In the genomic region with DNA sequence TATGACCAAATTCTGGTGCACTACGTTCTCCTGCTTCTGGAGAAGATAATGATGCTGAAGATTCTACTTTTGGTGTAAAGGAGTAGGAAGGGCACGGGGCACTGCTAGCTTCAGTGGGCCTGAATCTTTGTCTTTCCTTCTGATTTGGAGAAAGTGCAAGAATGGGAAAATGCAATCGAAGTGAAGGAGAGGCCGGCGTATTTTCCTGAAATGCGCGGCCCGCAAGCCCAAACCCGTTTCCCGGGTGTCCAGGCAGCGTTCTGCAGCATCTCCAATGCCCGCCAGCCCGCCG, we compare ENCODE assay signal across 9 cellular contexts. TPM values are rescaled to one million over a fixed set of nuclear protein-coding genes. Genes with fewer than 3 reads are reported as not detected.
A peak's percentile ranks its signal among the peaks of the same experiment; 100 is the strongest.
DNase-seq lines count a peak whose midpoint lies in the region; ATAC-seq, FAIRE-seq and TF ChIP-seq lines count a peak whose summit lies in the region.
"Had no signal": no experiment of that assay in that cellular context is flagged by ENCODE, and none has a peak within 500 bp of the region (broad histone marks: within the 10 kb centered on the region; RNA-seq: fewer than 3 reads in every experiment).

No MANE protein-coding gene starts in this region.

- H3K4me1 Mint-ChIP-seq in activated CD4-positive, alpha-beta T cell treated with anti-CD3 and anti-CD28 coated beads, Interleukin-2, amount 10 ng/mL, durations not matched to agents 24 days and 14 days, result peaks cover 22% of the 10 kb centered on the region
- H3K4me1 Mint-ChIP-seq in activated naive CD8-positive, alpha-beta T cell (ENCODE audit: low read depth), result peaks cover 34% of the 10 kb centered on the region

- DNase-seq in activated CD4-positive, alpha-beta T cell treated with anti-CD3 and anti-CD28 coated beads, Interleukin-2, amount 10 ng/mL, durations not matched to agents 24 days and 14 days, result no peak
- DNase-seq in activated CD4-positive, alpha-beta T cell treated with anti-CD3 and anti-CD28 coated beads, Interleukin-2, amount 50 U/mL, for 48 hours, result no peak
- no peak for DNase-seq in kidney
- DNase-seq in suprapubic skin (ENCODE audit: low spot score in 2 of 2), result no peak
- no peak for DNase-seq in central memory CD4-positive, alpha-beta T cell

- under 1% methylated on average over 9 of the region's 14 CpGs for WGBS in suprapubic skin

- H3K27me3 ChIP-seq in suprapubic skin, result no peaks in the 10 kb centered on the region

- no peak for TF ChIP-seq EP300 in suprapubic skin (IDR thresholded peaks at IDR 0.05)

- no peak for ATAC-seq in HG03469 (IDR thresholded peaks at IDR 0.05; ENCODE audit: unreplicated experiment)
- ATAC-seq in HG02642 (IDR thresholded peaks at IDR 0.05; ENCODE audit: poor library complexity, unreplicated experiment), result no peak

- no peak for TF ChIP-seq POLR2A in suprapubic skin (IDR thresholded peaks at IDR 0.05)

- peak overlapping the region in 1 of 2 donors; percentile 47 for H3K27ac ChIP-seq in kidney (ENCODE audit: low read depth in 2 of 2, low read length in 2 of 2)
- peak overlapping the region; percentile 96 for H3K27ac ChIP-seq in suprapubic skin

- TF ChIP-seq CTCF in kidney (IDR thresholded peaks at IDR 0.05; ENCODE audit: borderline replicate concordance, extremely low read depth, insufficient read depth), result no peak
- no peak for TF ChIP-seq CTCF in suprapubic skin (IDR thresholded peaks at IDR 0.05)

- no peaks in the 10 kb centered on the region for H3K27me3 Mint-ChIP-seq in activated CD4-positive, alpha-beta T cell treated with anti-CD3 and anti-CD28 coated beads, Interleukin-2, amount 10 ng/mL, durations not matched to agents 24 days and 14 days
- no peaks in the 10 kb centered on the region for H3K27me3 Mint-ChIP-seq in activated naive CD8-positive, alpha-beta T cell

- peak overlapping the region; percentile 83 for H3K4me3 Mint-ChIP-seq in activated CD4-positive, alpha-beta T cell treated with anti-CD3 and anti-CD28 coated beads, Interleukin-2, amount 10 ng/mL, durations not matched to agents 24 days and 14 days
- H3K4me3 Mint-ChIP-seq in activated naive CD8-positive, alpha-beta T cell, result peak overlapping the region; percentile 88

- H3K27ac Mint-ChIP-seq in activated CD4-positive, alpha-beta T cell treated with anti-CD3 and anti-CD28 coated beads, Interleukin-2, amount 10 ng/mL, durations not matched to agents 24 days and 14 days, result peak overlapping the region; percentile 87
- H3K27ac Mint-ChIP-seq in activated naive CD8-positive, alpha-beta T cell, result peak overlapping the region; percentile 72

- no peak for FAIRE-seq in kidney (lab: Jason Lieb, UNC)
- FAIRE-seq: islet of Langerhans had no signal

- H3K9ac ChIP-seq in kidney (ENCODE audit: low read length in 2 of 2), result peak overlapping the region in 1 of 2 donors; percentile 12

- H3K9me3 ChIP-seq in kidney (ENCODE audit: control insufficient read depth in 1 of 2, low read length in 2 of 2) (no peaks in the 10 kb centered on the region), suprapubic skin (no peaks in the 10 kb centered on the region)

- H3K4me3 ChIP-seq in kidney (ENCODE audit: low read length in 2 of 2) (peak overlapping the region; percentile 64 to 87), suprapubic skin (peak overlapping the region; percentile 92)

- peaks cover 20% of the 10 kb centered on the region for H3K36me3 Mint-ChIP-seq in activated CD4-positive, alpha-beta T cell treated with anti-CD3 and anti-CD28 coated beads, Interleukin-2, amount 10 ng/mL, durations not matched to agents 24 days and 14 days (ENCODE audit: low read depth)
- H3K36me3 Mint-ChIP-seq in activated naive CD8-positive, alpha-beta T cell, result no peaks in the 10 kb centered on the region

- no peaks in the 10 kb centered on the region for H3K9me3 Mint-ChIP-seq in activated CD4-positive, alpha-beta T cell treated with anti-CD3 and anti-CD28 coated beads, Interleukin-2, amount 10 ng/mL, durations not matched to agents 24 days and 14 days
- H3K9me3 Mint-ChIP-seq in activated naive CD8-positive, alpha-beta T cell (ENCODE audit: low read depth), result no peaks in the 10 kb centered on the region

- intact Hi-C loops in activated CD4-positive, alpha-beta T cell treated with anti-CD3 and anti-CD28 coated beads, Interleukin-2, amount 10 ng/mL, durations not matched to agents 24 days and 14 days (cut with micrococcal nuclease), result loop anchor here (2.0 to 5.0 kb wide), 2 partner anchors 23 to 53 kb away; no protein-coding TSS in a partner anchor
- intact Hi-C loops in kidney (cut with DNase I), result no loop called here

- no peaks in the 10 kb centered on the region for H3K36me3 ChIP-seq in kidney (ENCODE audit: control insufficient read depth in 1 of 2, insufficient read depth in 2 of 2, low read length in 2 of 2)
- peaks cover 3% of the 10 kb centered on the region for H3K36me3 ChIP-seq in suprapubic skin

- H3K4me1 ChIP-seq in kidney (ENCODE audit: control insufficient read depth in 1 of 2, insufficient read depth in 1 of 2, low read depth in 1 of 2, low read length in 2 of 2) (peaks cover 0 to 3% of the 10 kb centered on the region in 2 donors), suprapubic skin (peaks cover 47% of the 10 kb centered on the region)

RNA-seq across cellular contexts. Expression of a gene that starts 0.4 kb away (rescaled TPM):
- total RNA-seq in activated CD4-positive, alpha-beta T cell treated with anti-CD3 and anti-CD28 coated beads, Interleukin-2, amount 10 ng/mL, durations not matched to agents 24 days and 14 days, result 85.4 and 85.8 TPM in 2 replicates
- total RNA-seq in kidney, result 31.7 TPM
- polyA plus RNA-seq in kidney (ENCODE audit: insufficient read depth, low read depth, low replicate concordance), result 4.6 TPM
- total RNA-seq in suprapubic skin, result 100 to 1,000 TPM in 3 of 4 donors, 10 to 100 TPM in 1; 85.2 to 145 (median 120) TPM

RNA-seq across cellular contexts. Expression of a gene that starts 6.7 kb away (rescaled TPM):
- 55.6 and 56.2 TPM in 2 replicates for total RNA-seq in activated CD4-positive, alpha-beta T cell treated with anti-CD3 and anti-CD28 coated beads, Interleukin-2, amount 10 ng/mL, durations not matched to agents 24 days and 14 days
- 80.7 TPM for total RNA-seq in kidney
- 17.5 TPM for polyA plus RNA-seq in kidney (ENCODE audit: insufficient read depth, low read depth, low replicate concordance)
- 100 to 1,000 TPM in 1 of 4 donors, 10 to 100 TPM in 3; 36.2 to 117 (median 44.2) TPM for total RNA-seq in suprapubic skin
